In the genomic region with DNA sequence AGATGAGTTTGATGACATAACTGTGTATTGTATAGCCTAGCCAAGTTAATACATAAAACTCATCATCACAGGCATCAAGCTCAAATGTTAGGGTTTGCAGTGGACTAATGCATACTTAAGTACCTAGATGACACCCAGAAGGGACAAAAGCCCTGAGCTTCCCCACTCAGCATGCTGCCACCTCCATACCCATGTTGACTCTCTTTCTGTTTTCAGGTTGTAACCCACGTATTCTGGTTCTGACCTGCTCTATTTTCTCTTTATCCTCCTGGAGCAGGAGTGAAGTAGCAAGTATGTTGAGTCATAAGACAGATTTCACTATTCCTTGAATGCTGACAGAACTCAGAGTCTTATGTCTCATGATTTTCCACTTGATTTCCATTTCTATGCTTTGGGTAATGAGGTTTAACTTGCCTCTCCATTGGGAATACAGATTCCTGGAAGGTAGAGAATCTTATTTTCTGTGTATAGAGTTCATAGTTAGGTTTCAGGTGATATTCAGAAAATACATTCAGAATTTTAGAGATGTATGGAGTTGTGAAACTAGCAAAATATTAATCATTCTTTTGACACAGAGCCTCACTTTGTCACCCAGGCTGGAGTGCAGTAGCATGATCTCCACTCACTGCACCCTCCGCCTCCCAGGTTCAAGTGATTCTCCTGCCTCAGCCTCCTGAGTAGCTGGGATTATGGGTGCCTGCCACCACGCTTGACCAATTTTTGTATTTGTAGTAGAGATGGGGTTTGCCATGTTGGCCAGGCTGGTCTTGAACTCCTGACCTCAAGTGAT, we compare ENCODE assay signal across 25 cellular contexts.
"Had no signal": no experiment of that assay in that cellular context is flagged by ENCODE, and none has a peak within 500 bp of the region (broad histone marks: within the 10 kb centered on the region; RNA-seq: fewer than 3 reads in every experiment).

No MANE protein-coding gene starts in this region.

- H3K36me3 Mint-ChIP-seq: natural killer cell treated with Interleukin-12 subunit alpha and Interleukin-12 subunit beta and Interleukin-15 and Interleukin-18, amount 100 ng/mL, for 72 hours had no signal

- H3K4me1 ChIP-seq: breast epithelium, gastrocnemius medialis, left lung, lower lobe of right lung, testis, transverse colon had no signal

- ATAC-seq: activated CD4-positive, CD25-positive, alpha-beta regulatory T cell treated with anti-CD3 and anti-CD28 coated beads, Interleukin-2, amount 50 U/mL, for 24 hours; activated naive CD8-positive, alpha-beta T cell treated with anti-CD3 and anti-CD28 coated beads, Interleukin-2, amount 50 U/mL, for 24 hours; gastrocnemius medialis; left lung; lower lobe of right lung; mucosa of descending colon; natural killer cell treated with Interleukin-12 subunit alpha and Interleukin-12 subunit beta and Interleukin-15 and Interleukin-18, amount 100 ng/mL, for 72 hours; right cardiac atrium; stimulated activated naive CD8-positive, alpha-beta T cell treated with anti-CD3 and anti-CD28 coated beads, Interleukin-15, Interleukin-2, amounts not matched to agents 100 U/mL and 50 U/mL, for 24 hours; T-helper 17 cell had no signal

- H3K36me3 ChIP-seq: breast epithelium, gastrocnemius medialis, left lung, lower lobe of right lung, transverse colon, WERI-Rb-1 had no signal

- H3K4me1 Mint-ChIP-seq: activated naive CD8-positive, alpha-beta T cell treated with anti-CD3 and anti-CD28 coated beads, Interleukin-2, amount 50 U/mL, for 24 hours; T-helper 17 cell had no signal

- H3K4me2 ChIP-seq: SK-N-SH had no signal

- H3K27me3 ChIP-seq: breast epithelium, gastrocnemius medialis, left lung, testis had no signal

- H3K4me3 ChIP-seq: breast epithelium, gastrocnemius medialis, left lung, lower lobe of right lung, mucosa of descending colon, testis, transverse colon had no signal

- H3K9ac ChIP-seq: SK-N-SH had no signal

- H3K9me3 ChIP-seq: breast epithelium, gastrocnemius medialis, left lung, lower lobe of right lung, mucosa of descending colon, SK-N-SH, testis, transverse colon had no signal

- H3K27ac ChIP-seq: breast epithelium, epithelial cell of prostate, gastrocnemius medialis, left lung, lower lobe of right lung, testis, transverse colon, WERI-Rb-1 had no signal

- H3K4me3 Mint-ChIP-seq: activated naive CD8-positive, alpha-beta T cell treated with anti-CD3 and anti-CD28 coated beads, Interleukin-2, amount 50 U/mL, for 24 hours; natural killer cell treated with Interleukin-12 subunit alpha and Interleukin-12 subunit beta and Interleukin-15 and Interleukin-18, amount 100 ng/mL, for 72 hours; T-helper 17 cell had no signal

- H3K27ac Mint-ChIP-seq: activated naive CD8-positive, alpha-beta T cell treated with anti-CD3 and anti-CD28 coated beads, Interleukin-2, amount 50 U/mL, for 24 hours; natural killer cell treated with Interleukin-12 subunit alpha and Interleukin-12 subunit beta and Interleukin-15 and Interleukin-18, amount 100 ng/mL, for 72 hours; T-helper 17 cell had no signal

- H3K9me3 Mint-ChIP-seq: activated naive CD8-positive, alpha-beta T cell treated with anti-CD3 and anti-CD28 coated beads, Interleukin-2, amount 50 U/mL, for 24 hours; natural killer cell treated with Interleukin-12 subunit alpha and Interleukin-12 subunit beta and Interleukin-15 and Interleukin-18, amount 100 ng/mL, for 72 hours had no signal

- DNase-seq: activated CD4-positive, alpha-beta T cell treated with anti-CD3 and anti-CD28 coated beads, Interleukin-2, amount 50 U/mL, for 4 hours; activated CD8-positive, alpha-beta memory T cell treated with anti-CD3 and anti-CD28 coated beads, Interleukin-2, amount 50 U/mL, for 48 hours; activated gamma-delta T cell; activated naive CD4-positive, alpha-beta T cell treated with anti-CD3 and anti-CD28 coated beads, Interleukin-2, amount 50 U/mL, for 16 hours; activated naive CD8-positive, alpha-beta T cell treated with anti-CD3 and anti-CD28 coated beads, Interleukin-2, amount 50 U/mL, for 24 hours; dermis blood vessel endothelial cell; effector CD4-positive, alpha-beta T cell; gastrocnemius medialis; glutamatergic neuron; left lung; lower lobe of right lung; mucosa of descending colon; right cardiac atrium; SK-N-SH; stimulated activated CD4-positive, alpha-beta T cell treated with anti-CD3 and anti-CD28 coated beads, Interleukin-15, amount 100 ng/mL, for 24 hours; stimulated activated naive CD8-positive, alpha-beta T cell treated with anti-CD3 and anti-CD28 coated beads, Interleukin-15, Interleukin-2, amounts not matched to agents 100 U/mL and 50 U/mL, for 24 hours; T-helper 17 cell; T1000; testis; transverse colon; WERI-Rb-1 had no signal
